In genomic region chr7:877312-878232, GRCh38 we compare ENCODE assay signal across 8 cellular contexts. TPM values are rescaled to one million over a fixed set of nuclear protein-coding genes. Genes with fewer than 3 reads are reported as not detected.
DNase-seq lines count a peak whose midpoint lies in the region; ATAC-seq and TF ChIP-seq lines count a peak whose summit lies in the region.

No MANE protein-coding gene starts in this region.

- BruUV-seq in Caco-2 (replicated peaks; lab: Mats Ljungman, UMichigan) = no TSS peak

- H3K4me1 ChIP-seq in Caco-2 (peaks cover 35% of the 10 kb centered on the region), mucosa of descending colon (ENCODE audit: low read depth) (peaks cover 15% of the 10 kb centered on the region)

- TF ChIP-seq CTCF in Caco-2 (IDR thresholded peaks at IDR 0.05; ENCODE audit: insufficient read depth in 1 of 2, low read depth in 1 of 2, low read length in 1 of 2, severe bottlenecking in 1 of 2, unreplicated experiment in 1 of 2) (no peak), cardiac fibroblast (IDR thresholded peaks at IDR 0.05; ENCODE audit: low read depth, low read length) (no peak), mucosa of descending colon (IDR thresholded peaks at IDR 0.05) (no peak)

- H3K9me3 ChIP-seq in Caco-2 (no peaks in the 10 kb centered on the region), MG63 (no peaks in the 10 kb centered on the region), mucosa of descending colon (no peaks in the 10 kb centered on the region)

- CTCF ChIA-PET in Caco-2 (lab: Charles Lee) = no interaction called here

- DNase-seq in Caco-2 (peak; percentile 72 to 84), MG63 (no peak), cardiac fibroblast (ENCODE audit: low read depth in 2 of 2) (no peak), mucosa of descending colon (peak; percentile 57 to 73 (median 67)), cerebellum (ENCODE audit: low spot score) (no peak)

- peaks cover 9% of the 10 kb centered on the region for H3K4me1 Mint-ChIP-seq in Caco-2 (ENCODE audit: low read depth, unreplicated experiment)

- peaks cover 40% of the 10 kb centered on the region for H3K36me3 Mint-ChIP-seq in Caco-2 (ENCODE audit: insufficient read depth, unreplicated experiment)

- ATAC-seq in mucosa of descending colon (peak; percentile 15), HG03354 (IDR thresholded peaks at IDR 0.05; ENCODE audit: poor library complexity, severe bottlenecking, unreplicated experiment) (no peak), GM18519 (IDR thresholded peaks at IDR 0.05; ENCODE audit: low FRiP score, unreplicated experiment) (no peak), HG03432 (IDR thresholded peaks at IDR 0.05; ENCODE audit: unreplicated experiment) (no peak)

- H3K9me3 Mint-ChIP-seq in Caco-2 (ENCODE audit: unreplicated experiment) = no peaks in the 10 kb centered on the region

- H3K27ac Mint-ChIP-seq in Caco-2 (ENCODE audit: unreplicated experiment) = peak overlapping the region; percentile 95

- POLR2A ChIA-PET in Caco-2 (lab: Charles Lee) = no interaction called here

- H3K36me3 ChIP-seq in Caco-2 (ENCODE audit: control insufficient read depth, insufficient read depth, low read length) (peaks cover 2% of the 10 kb centered on the region), MG63 (peaks cover 39% of the 10 kb centered on the region), mucosa of descending colon (ENCODE audit: low read depth) (peaks cover 4% of the 10 kb centered on the region)

- no peaks in the 10 kb centered on the region for H3K27me3 Mint-ChIP-seq in Caco-2 (ENCODE audit: insufficient read depth, unreplicated experiment)

- intact Hi-C loops in Caco-2 (cut with micrococcal nuclease; ENCODE audit: unreplicated experiment) (loop anchor here (2.0 kb wide), 1 partner anchor 75 kb away; no protein-coding TSS in a partner anchor), mucosa of descending colon (cut with DNase I, micrococcal nuclease) (no loop called here)

- H3K27me3 ChIP-seq in Caco-2 (replicated peaks; ENCODE audit: control insufficient read depth, insufficient read depth, low read length) (no peaks in the 10 kb centered on the region), MG63 (no peaks in the 10 kb centered on the region)

- peak overlapping the region; percentile 100 for H3K4me3 Mint-ChIP-seq in Caco-2 (ENCODE audit: unreplicated experiment)

- H3K4me3 ChIP-seq in Caco-2 (ENCODE audit: low read depth, low read length) (peak overlapping the region; percentile 97), MG63 (peak overlapping the region; percentile 87), cardiac fibroblast (replicated peaks in 1 of 2; ENCODE audit: low read depth in 2 of 2, low read length in 2 of 2) (peak overlapping the region; percentile 91 to 98), mucosa of descending colon (peak overlapping the region; percentile 64)

RNA-seq across cellular contexts. Expression of gene GET4, which starts 1.2 kb away (rescaled TPM):
- total RNA-seq in Caco-2 (2022) (124 and 130 TPM in 2 replicates), mucosa of descending colon (10 to 100 TPM; 36.9 to 48.8 (median 48.2) TPM), cerebellum (15.7 TPM)
- total RNA-seq in MG63 (2014; rRNA removed; shearing (Covaris generic); ENCODE audit: low replicate concordance) = 58.2 and 58.9 TPM in 2 replicates

RNA-seq across cellular contexts. Expression of gene SUN1, which starts 45.3 kb away (rescaled TPM):
- total RNA-seq in Caco-2 (2022) = 141 and 146 TPM in 2 replicates
- 109 and 157 TPM in 2 replicates for total RNA-seq in MG63 (2014; rRNA removed; shearing (Covaris generic); ENCODE audit: low replicate concordance)
- 100 to 1,000 TPM; 151 to 179 (median 164) TPM for total RNA-seq in mucosa of descending colon
- total RNA-seq in cerebellum = 291 TPM

Comparison
In these comparisons a context has a peak if more than half of its experiments do, and no peak if none do; other contexts are left out.
1. DNase-seq: peak in Caco-2 (2 of 2) and mucosa of descending colon (3 of 3); none in MG63 (single experiment), cardiac fibroblast (0 of 2) and cerebellum (single experiment).
2. Peak in every context shown above with its lines, with median percentiles within 50 percentile points of each other: H3K4me3 ChIP-seq.